20 cellular contexts compared by ENCODE assay signal in genomic region chr22:19916941-19917340, GRCh38.
"Had no signal": no experiment of that assay in that cellular context is flagged by ENCODE, and none has a peak within 500 bp of the region (broad histone marks: within the 10 kb centered on the region; RNA-seq: fewer than 3 reads in every experiment).

No MANE protein-coding gene starts in this region.

- H3K27me3 ChIP-seq: colonic mucosa, esophagus squamous epithelium, spleen, transverse colon had no signal

- H3K9me3 ChIP-seq: colonic mucosa, esophagus squamous epithelium, thoracic aorta, transverse colon had no signal

- FAIRE-seq: kidney had no signal

- DNase-seq: colonic mucosa; dermis blood vessel endothelial cell; esophagus squamous epithelium; foreskin fibroblast; immature natural killer cell; kidney; left colon; mesendoderm; naive B cell; spleen; stimulated activated CD4-positive, alpha-beta T cell treated with anti-CD3 and anti-CD28 coated beads, Interleukin-15, amount 100 ng/mL, for 24 hours; stimulated activated CD4-positive, alpha-beta T cell treated with anti-CD3 and anti-CD28 coated beads, Interleukin-1b, Interleukin-23, amount 100 ng/mL, for 48 hours; stimulated activated CD4-positive, alpha-beta T cell treated with anti-CD3 and anti-CD28 coated beads, Interleukin-4, amount 100 ng/mL, for 24 hours; stimulated activated naive B cell treated with anti-CD40 and anti-IgM and Interleukin-4, amounts not matched to agents 10 μg/mL and 1 μg/mL and 100 μg/mL, for 72 hours; stimulated activated naive CD8-positive, alpha-beta T cell treated with anti-CD3 and anti-CD28 coated beads, Interleukin-15, amount 100 ng/mL, for 72 hours; substantia nigra; transverse colon had no signal

- H3K27me3 Mint-ChIP-seq: naive B cell; stimulated activated naive B cell treated with anti-CD40 and anti-IgM and Interleukin-4, amounts not matched to agents 10 μg/mL and 1 μg/mL and 100 μg/mL, for 72 hours; stimulated activated naive CD8-positive, alpha-beta T cell treated with anti-CD3 and anti-CD28 coated beads, Interleukin-15, amount 100 ng/mL, for 72 hours had no signal

- H3K36me3 ChIP-seq: colonic mucosa had no signal

- H3K4me3 Mint-ChIP-seq: immature natural killer cell; naive B cell; nephron; stimulated activated naive B cell treated with anti-CD40 and anti-IgM and Interleukin-4, amounts not matched to agents 10 μg/mL and 1 μg/mL and 100 μg/mL, for 72 hours; stimulated activated naive CD8-positive, alpha-beta T cell treated with anti-CD3 and anti-CD28 coated beads, Interleukin-15, amount 100 ng/mL, for 72 hours had no signal

- H3K27ac Mint-ChIP-seq: immature natural killer cell; naive B cell; nephron; stimulated activated naive B cell treated with anti-CD40 and anti-IgM and Interleukin-4, amounts not matched to agents 10 μg/mL and 1 μg/mL and 100 μg/mL, for 72 hours had no signal

- ATAC-seq: left colon; sciatic nerve; stimulated activated naive B cell treated with anti-CD40 and anti-IgM and Interleukin-4, amounts not matched to agents 10 μg/mL and 1 μg/mL and 100 μg/mL, for 72 hours; stimulated activated naive CD8-positive, alpha-beta T cell treated with anti-CD3 and anti-CD28 coated beads, Interleukin-15, amount 100 ng/mL, for 72 hours had no signal

- H3K4me1 ChIP-seq: colonic mucosa, spleen, transverse colon had no signal

- H3K9me3 Mint-ChIP-seq: immature natural killer cell; nephron; stimulated activated naive CD8-positive, alpha-beta T cell treated with anti-CD3 and anti-CD28 coated beads, Interleukin-15, amount 100 ng/mL, for 72 hours had no signal

- H3K4me1 Mint-ChIP-seq: immature natural killer cell; stimulated activated naive B cell treated with anti-CD40 and anti-IgM and Interleukin-4, amounts not matched to agents 10 μg/mL and 1 μg/mL and 100 μg/mL, for 72 hours; stimulated activated naive CD8-positive, alpha-beta T cell treated with anti-CD3 and anti-CD28 coated beads, Interleukin-15, amount 100 ng/mL, for 72 hours had no signal

- H3K4me3 ChIP-seq: colonic mucosa, esophagus squamous epithelium, spleen, thoracic aorta, transverse colon had no signal

- H3K27ac ChIP-seq: colonic mucosa, esophagus squamous epithelium, spleen, thoracic aorta, transverse colon had no signal
